Comparison of ENCODE assay signal across 8 cellular contexts in the genomic region with DNA sequence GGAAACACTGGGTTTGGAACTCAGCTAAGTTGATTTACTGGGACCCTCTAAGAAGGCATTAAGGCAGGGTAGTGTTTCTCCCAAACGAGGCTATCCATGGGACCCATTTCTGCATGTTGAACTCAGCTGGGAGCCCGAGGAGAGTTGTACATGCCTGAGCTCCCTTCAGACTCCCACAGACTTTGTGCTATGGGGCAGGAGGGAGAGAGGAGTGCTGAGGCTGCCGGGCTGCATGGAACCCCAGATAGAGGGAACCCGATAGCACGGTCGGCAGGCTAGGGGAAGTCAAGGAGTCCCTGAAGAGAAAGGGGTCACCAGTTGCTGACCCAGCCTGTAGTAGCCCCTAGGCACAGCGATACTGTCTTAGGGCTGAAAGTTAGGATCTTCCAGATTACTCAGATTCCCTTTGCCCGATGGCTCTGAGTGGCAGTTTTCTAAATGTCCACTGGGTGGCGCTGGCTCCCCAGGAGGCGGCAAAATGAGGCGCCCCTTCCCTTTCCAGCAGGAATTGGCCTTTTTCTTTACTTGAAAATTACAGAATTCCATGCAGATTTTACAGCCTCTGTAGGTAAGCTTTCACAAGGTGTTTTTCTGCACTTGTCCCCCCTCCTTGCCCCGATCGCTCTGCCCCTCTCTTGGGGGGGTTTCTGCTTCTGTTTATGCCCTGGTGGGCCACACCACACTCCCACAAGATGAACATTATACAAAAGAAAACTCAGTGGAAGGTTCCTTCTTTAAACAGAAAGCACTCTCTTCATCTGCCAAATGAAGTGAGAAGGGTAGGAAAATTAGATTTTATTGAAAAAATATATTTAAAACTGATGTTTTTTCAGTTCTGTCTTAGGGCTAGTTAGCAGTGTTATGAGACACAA. TPM values are rescaled to one million over a fixed set of nuclear protein-coding genes. Genes with fewer than 3 reads are reported as not detected.
DNase-seq lines count a peak whose midpoint lies in the region; ATAC-seq and TF ChIP-seq lines count a peak whose summit lies in the region.

No MANE protein-coding gene starts in this region.

- H3K27ac ChIP-seq in PC-3 (ENCODE audit: low read length) = no peak overlapping the region
- no peak overlapping the region for H3K27ac ChIP-seq in neural progenitor cell
- H3K27ac ChIP-seq in thyroid gland = no peak overlapping the region

- H3K36me3 Mint-ChIP-seq in activated T-helper 17 cell treated with anti-CD3 and anti-CD28 coated beads, Interleukin-2, amount 50 U/mL, for 72 hours (ENCODE audit: low read depth) = peaks cover 45% of the 10 kb centered on the region
- peaks cover 9% of the 10 kb centered on the region for H3K36me3 Mint-ChIP-seq in neural progenitor cell

- BruUV-seq in PC-3 (replicated peaks; lab: Mats Ljungman, UMichigan) = no TSS peak

- H3K4me3 Mint-ChIP-seq in activated T-helper 17 cell treated with anti-CD3 and anti-CD28 coated beads, Interleukin-2, amount 50 U/mL, for 72 hours = peak overlapping the region; percentile 86
- H3K4me3 Mint-ChIP-seq in neural progenitor cell = no peak overlapping the region

- H3K9me3 ChIP-seq in PC-3 (ENCODE audit: low read length) (no peaks in the 10 kb centered on the region), neural progenitor cell (ENCODE audit: low read depth) (no peaks in the 10 kb centered on the region), thyroid gland (no peaks in the 10 kb centered on the region)

- POLR2A ChIA-PET in HEK293T (lab: Yijun Ruan, JAX) = interaction anchor here (1.6 kb wide), 1 partner anchor 182 kb away, joined by 8 read pairs; a partner anchor contains a TSS
- POLR2A ChIA-PET in PC-3 (lab: Charles Lee; ENCODE audit: unreplicated experiment) = no interaction called here

- peak; percentile 78 for DNase-seq in CD1c-positive myeloid dendritic cell (ENCODE audit: extremely low spot score)
- peak; percentile 76 for DNase-seq in HEK293T (ENCODE audit: extremely low spot score)
- DNase-seq in PC-3 = peak; percentile 70
- peak; percentile 71 for DNase-seq in fibroblast of pulmonary artery (ENCODE audit: low read depth)
- DNase-seq in neural progenitor cell (ENCODE audit: low spot score) = peak; percentile 70
- peak; percentile 61 to 69 for DNase-seq in thyroid gland

- H3K79me2 ChIP-seq in PC-3 (ENCODE audit: low read length) (0 out of 2 replicates have a peak, but pooled peaks cover 7% of the 10 kb centered on the region), neural progenitor cell (ENCODE audit: low read depth) (no peaks in the 10 kb centered on the region)

- no peaks in the 10 kb centered on the region for H3K27me3 Mint-ChIP-seq in activated T-helper 17 cell treated with anti-CD3 and anti-CD28 coated beads, Interleukin-2, amount 50 U/mL, for 72 hours
- H3K27me3 Mint-ChIP-seq in neural progenitor cell (ENCODE audit: insufficient read depth, low read depth) = no peaks in the 10 kb centered on the region

- TF ChIP-seq POLR2A in thyroid gland (IDR thresholded peaks at IDR 0.05) = no peak

- H3K27ac Mint-ChIP-seq in activated T-helper 17 cell treated with anti-CD3 and anti-CD28 coated beads, Interleukin-2, amount 50 U/mL, for 72 hours = peak overlapping the region; percentile 90
- H3K27ac Mint-ChIP-seq in neural progenitor cell = peak overlapping the region; percentile 93

- H3K4me3 ChIP-seq in PC-3 (ENCODE audit: low read length) = no peak overlapping the region
- H3K4me3 ChIP-seq in fibroblast of pulmonary artery (replicated peaks; ENCODE audit: low read depth, low read length) = no peak overlapping the region
- no peak overlapping the region for H3K4me3 ChIP-seq in neural progenitor cell
- H3K4me3 ChIP-seq in thyroid gland (replicated peaks in 1 of 3) = no peak overlapping the region

- intact Hi-C loops in PC-3 (cut with micrococcal nuclease) (loop anchor here (2.0 to 5.0 kb wide), 2 partner anchors 118 to 188 kb away; a partner anchor contains a TSS), thyroid gland (cut with DNase I) (loop anchor here (5.0 kb wide), 2 partner anchors 118 to 188 kb away; a partner anchor contains a TSS)

- ATAC-seq in PC-3 = peak; percentile 28; the same call in 1 of the 2 replicates
- no peak for ATAC-seq in activated T-helper 17 cell treated with anti-CD3 and anti-CD28 coated beads, Interleukin-2, amount 50 U/mL, for 72 hours (replicated peaks)
- ATAC-seq in HG03095 (IDR thresholded peaks at IDR 0.05; ENCODE audit: unreplicated experiment) = no peak

- H3K4me2 ChIP-seq in PC-3 (ENCODE audit: low read length) = no peak overlapping the region
- no peak overlapping the region for H3K4me2 ChIP-seq in neural progenitor cell

- H3K4me1 Mint-ChIP-seq in activated T-helper 17 cell treated with anti-CD3 and anti-CD28 coated beads, Interleukin-2, amount 50 U/mL, for 72 hours = peaks cover 15% of the 10 kb centered on the region
- H3K4me1 Mint-ChIP-seq in neural progenitor cell = peaks cover 9% of the 10 kb centered on the region

- H3K27me3 ChIP-seq in PC-3 (ENCODE audit: low read length) (no peaks in the 10 kb centered on the region), neural progenitor cell (no peaks in the 10 kb centered on the region), thyroid gland (no peaks in the 10 kb centered on the region)

- H3K9me3 Mint-ChIP-seq in activated T-helper 17 cell treated with anti-CD3 and anti-CD28 coated beads, Interleukin-2, amount 50 U/mL, for 72 hours = no peaks in the 10 kb centered on the region
- H3K9me3 Mint-ChIP-seq in neural progenitor cell = no peaks in the 10 kb centered on the region

- H3K36me3 ChIP-seq in PC-3 (ENCODE audit: low read depth, low read length) (no peaks in the 10 kb centered on the region; the same call in 1 of the 2 replicates), neural progenitor cell (no peaks in the 10 kb centered on the region), thyroid gland (peaks cover 0 to 10% of the 10 kb centered on the region in 2 donors)

- no peaks in the 10 kb centered on the region for H3F3A ChIP-seq in PC-3 (ENCODE audit: low read length, unreplicated experiment)
- no peaks in the 10 kb centered on the region for H3F3A ChIP-seq in neural progenitor cell (ENCODE audit: low read depth)

- H3K9ac ChIP-seq in PC-3 (ENCODE audit: low read length) (no peak overlapping the region), neural progenitor cell (no peak overlapping the region)

- peak; percentile 89 for TF ChIP-seq CTCF in PC-3 (conservative IDR thresholded peaks at IDR 0.05; ENCODE audit: low read depth, low read length)
- TF ChIP-seq CTCF in fibroblast of pulmonary artery (IDR thresholded peaks at IDR 0.05; ENCODE audit: low read length, missing control alignments) = peak; percentile 93
- TF ChIP-seq CTCF in neural progenitor cell (IDR thresholded peaks at IDR 0.05) = peak; percentile 97
- TF ChIP-seq CTCF in thyroid gland (IDR thresholded peaks at IDR 0.05) = peak; percentile 79 to 97 (median 91)

- no peaks in the 10 kb centered on the region for H4K20me1 ChIP-seq in PC-3 (ENCODE audit: low read length)
- H4K20me1 ChIP-seq in neural progenitor cell (ENCODE audit: low read depth) = no peaks in the 10 kb centered on the region

- H3K4me1 ChIP-seq in PC-3 (ENCODE audit: insufficient read depth, low read length) (peaks cover 7% of the 10 kb centered on the region; the same call in 1 of the 2 replicates), neural progenitor cell (peaks cover 3% of the 10 kb centered on the region), thyroid gland (peaks cover 0 to 7% of the 10 kb centered on the region in 2 donors)

- H2AFZ ChIP-seq in PC-3 (ENCODE audit: low read length) (no peak overlapping the region), neural progenitor cell (replicated peaks) (peak overlapping the region; percentile 99)

- CTCF ChIA-PET in HEK293T (lab: Yijun Ruan, JAX) (interaction anchor here (0.6 to 1.8 kb wide), 8 partner anchors 10 to 915 kb away, joined by 3 to 6 read pairs (median 4); a partner anchor contains a TSS), PC-3 (lab: Charles Lee) (interaction anchor here (0.7 kb wide), 1 partner anchor 68 kb away, joined by 3 read pairs; no protein-coding TSS in a partner anchor)

- H3K9me2 ChIP-seq in PC-3 (replicated peaks; ENCODE audit: low read length) = no peaks in the 10 kb centered on the region

- 23 to 27% methylated on average over 12 to 13 of the region's 13 CpGs for WGBS in thyroid gland, 2 donors

TF ChIP-seq in HEK293T, 16 proteins besides CTCF, POLR2A, EP300 and RAD21:
- TF ChIP-seq ELF4 (IDR thresholded peaks at IDR 0.05) (no peak), L3MBTL2 (conservative IDR thresholded peaks at IDR 0.05) (no peak), HDGF (IDR thresholded peaks at IDR 0.05; ENCODE audit: borderline replicate concordance) (no peak)
- TF ChIP-seq, protein P1, sequence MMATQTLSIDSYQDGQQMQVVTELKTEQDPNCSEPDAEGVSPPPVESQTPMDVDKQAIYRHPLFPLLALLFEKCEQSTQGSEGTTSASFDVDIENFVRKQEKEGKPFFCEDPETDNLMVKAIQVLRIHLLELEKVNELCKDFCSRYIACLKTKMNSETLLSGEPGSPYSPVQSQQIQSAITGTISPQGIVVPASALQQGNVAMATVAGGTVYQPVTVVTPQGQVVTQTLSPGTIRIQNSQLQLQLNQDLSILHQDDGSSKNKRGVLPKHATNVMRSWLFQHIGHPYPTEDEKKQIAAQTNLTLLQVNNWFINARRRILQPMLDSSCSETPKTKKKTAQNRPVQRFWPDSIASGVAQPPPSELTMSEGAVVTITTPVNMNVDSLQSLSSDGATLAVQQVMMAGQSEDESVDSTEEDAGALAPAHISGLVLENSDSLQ (IDR thresholded peaks at IDR 0.05) = peak; percentile 38; the same call in 1 of the 2 replicates

RNA-seq across cellular contexts. Expression of a gene that starts 17.8 kb away (rescaled TPM):
- total RNA-seq in PC-3 (2014; rRNA removed) = 93.0 and 94.8 TPM in 2 replicates
- 10 to 100 TPM; 46.4 to 54.4 TPM for total RNA-seq in activated T-helper 17 cell treated with anti-CD3 and anti-CD28 coated beads, Interleukin-2, amount 50 U/mL, for 72 hours
- total RNA-seq in neural progenitor cell (ENCODE audit: low replicate concordance) = 13.0 and 17.0 TPM in 2 replicates
- 10 to 100 TPM; 28.5 to 68.8 (median 53.6) TPM for total RNA-seq in thyroid gland

RNA-seq across cellular contexts. Expression of a gene that starts 44.7 kb away (rescaled TPM):
- 11.2 and 17.3 TPM in 2 replicates for total RNA-seq in PC-3 (2014; rRNA removed)
- total RNA-seq in activated T-helper 17 cell treated with anti-CD3 and anti-CD28 coated beads, Interleukin-2, amount 50 U/mL, for 72 hours = 10 to 100 TPM; 43.4 to 57.8 TPM
- total RNA-seq in neural progenitor cell (ENCODE audit: low replicate concordance) = 0.17 and 2.7 TPM in 2 replicates
- 1 to 10 TPM; 3.9 to 8.1 (median 5.2) TPM for total RNA-seq in thyroid gland
